ENCODE assay signal across 22 cellular contexts in genomic region chr6:155452576-155452975, GRCh38. TPM values are rescaled to one million over a fixed set of nuclear protein-coding genes. Genes with fewer than 3 reads are reported as not detected.
DNase-seq lines count a peak whose midpoint lies in the region; ATAC-seq, FAIRE-seq and TF ChIP-seq lines count a peak whose summit lies in the region.
"Had no signal": no experiment of that assay in that cellular context is flagged by ENCODE, and none has a peak within 500 bp of the region (broad histone marks: within the 10 kb centered on the region; RNA-seq: fewer than 3 reads in every experiment).

No MANE protein-coding gene starts in this region.

- no peak overlapping the region for H3K4me3 ChIP-seq in GM23338
- H3K4me3 ChIP-seq in astrocyte (ENCODE audit: insufficient read depth, low read depth, low read length), result no peak overlapping the region

- H3K79me2 ChIP-seq in GM23338 (replicated peaks; ENCODE audit: insufficient read depth) (no peaks in the 10 kb centered on the region), astrocyte (ENCODE audit: insufficient read depth, low read length) (no peaks in the 10 kb centered on the region)

- H3K36me3 ChIP-seq in GM23338 (ENCODE audit: insufficient read depth) (no peaks in the 10 kb centered on the region), astrocyte (ENCODE audit: insufficient read depth, low read length) (no peaks in the 10 kb centered on the region)
- H3K36me3 ChIP-seq: BE2C had no signal

- no peak for FAIRE-seq in astrocyte (lab: Jason Lieb, UNC)
- FAIRE-seq: GM12891, HepG2 had no signal

- H3K9me2 ChIP-seq in GM23338 (ENCODE audit: insufficient read depth), result no peaks in the 10 kb centered on the region

- H4K20me1 ChIP-seq in GM23338 (replicated peaks; ENCODE audit: insufficient read depth) (no peaks in the 10 kb centered on the region), astrocyte (ENCODE audit: insufficient read depth, low read length) (no peaks in the 10 kb centered on the region)

- H3K9me3 ChIP-seq in astrocyte (ENCODE audit: insufficient read depth, low read depth, low read length), result no peaks in the 10 kb centered on the region
- H3K9me3 ChIP-seq: BE2C had no signal

- no peak overlapping the region for H3K4me3 Mint-ChIP-seq in GM23338
- H3K4me3 Mint-ChIP-seq in astrocyte (ENCODE audit: unreplicated experiment), result no peak overlapping the region
- no peak overlapping the region for H3K4me3 Mint-ChIP-seq in stimulated activated memory B cell treated with anti-CD40 and anti-IgM and Interleukin-4, amounts not matched to agents 10 μg/mL and 1 μg/mL and 100 μg/mL, for 72 hours
- H3K4me3 Mint-ChIP-seq: CD4-positive, CD25-positive, alpha-beta regulatory T cell; CD8-positive, alpha-beta memory T cell; HFFc6 had no signal

- peaks cover 3% of the 10 kb centered on the region for H3K27me3 Mint-ChIP-seq in GM23338 (ENCODE audit: insufficient read depth, low read depth, poor library complexity)
- no peaks in the 10 kb centered on the region for H3K27me3 Mint-ChIP-seq in astrocyte (ENCODE audit: low read depth, unreplicated experiment)
- H3K27me3 Mint-ChIP-seq in stimulated activated memory B cell treated with anti-CD40 and anti-IgM and Interleukin-4, amounts not matched to agents 10 μg/mL and 1 μg/mL and 100 μg/mL, for 72 hours, result peaks cover 27% of the 10 kb centered on the region
- H3K27me3 Mint-ChIP-seq: CD4-positive, CD25-positive, alpha-beta regulatory T cell had no signal

- no peaks in the 10 kb centered on the region for H3K36me3 Mint-ChIP-seq in GM23338 (ENCODE audit: low read depth)
- H3K36me3 Mint-ChIP-seq in astrocyte (ENCODE audit: low read depth, unreplicated experiment), result no peaks in the 10 kb centered on the region
- no peaks in the 10 kb centered on the region for H3K36me3 Mint-ChIP-seq in stimulated activated memory B cell treated with anti-CD40 and anti-IgM and Interleukin-4, amounts not matched to agents 10 μg/mL and 1 μg/mL and 100 μg/mL, for 72 hours
- H3K36me3 Mint-ChIP-seq: CD4-positive, CD25-positive, alpha-beta regulatory T cell; CD8-positive, alpha-beta memory T cell had no signal

- TF ChIP-seq CTCF in GM23338 (conservative IDR thresholded peaks at IDR 0.05; ENCODE audit: low read depth in 2 of 2), result no peak
- no peak for TF ChIP-seq CTCF in astrocyte (IDR thresholded peaks at IDR 0.05; ENCODE audit: insufficient read depth, low read depth, low read length)

- H3K4me1 ChIP-seq in GM23338 (ENCODE audit: insufficient read depth) (peaks cover 18% of the 10 kb centered on the region), astrocyte (ENCODE audit: insufficient read depth, low read length) (no peaks in the 10 kb centered on the region)

- H3K27me3 ChIP-seq in GM23338 (ENCODE audit: insufficient read depth), result no peaks in the 10 kb centered on the region
- H3K27me3 ChIP-seq in astrocyte (ENCODE audit: insufficient read depth, low read length), result no peaks in the 10 kb centered on the region
- H3K27me3 ChIP-seq: BE2C had no signal

- H3K4me1 Mint-ChIP-seq in GM23338 (peaks cover 42% of the 10 kb centered on the region), astrocyte (ENCODE audit: low read depth, unreplicated experiment) (peaks cover 13% of the 10 kb centered on the region)
- H3K4me1 Mint-ChIP-seq in stimulated activated memory B cell treated with anti-CD40 and anti-IgM and Interleukin-4, amounts not matched to agents 10 μg/mL and 1 μg/mL and 100 μg/mL, for 72 hours, result no peaks in the 10 kb centered on the region
- H3K4me1 Mint-ChIP-seq: CD8-positive, alpha-beta memory T cell had no signal

- peak; percentile 20 for DNase-seq in A172 (ENCODE audit: low spot score)
- DNase-seq in GM23338 (ENCODE audit: low spot score), result no peak
- DNase-seq in OCI-M1 (lab: John Stamatoyannopoulos, UW), result peak; percentile 43
- DNase-seq in astrocyte (ENCODE audit: low read depth), result peak; percentile 27
- DNase-seq in T-helper 2 cell, result no peak
- no peak for DNase-seq in DMS114 treated with DMSO at 0.1 percent for 48 hours (lab: John Stamatoyannopoulos, UW; ENCODE audit: unreplicated experiment)
- DNase-seq in activated naive CD4-positive, alpha-beta T cell treated with Interleukin-2 at 50 U/mL for 16 hours, result no peak
- DNase-seq: ACHN; BE2C; C1 segment of cervical spinal cord; CD4-positive, CD25-positive, alpha-beta regulatory T cell; CD8-positive, alpha-beta memory T cell; COR-L47; DMS 273 treated with DMSO at 0.1 percent for 48 hours; GOT3; H7; HFFc6; KG1 had no signal

- H3K9me3 Mint-ChIP-seq in GM23338 (no peaks in the 10 kb centered on the region), astrocyte (ENCODE audit: unreplicated experiment) (no peaks in the 10 kb centered on the region)
- no peaks in the 10 kb centered on the region for H3K9me3 Mint-ChIP-seq in stimulated activated memory B cell treated with anti-CD40 and anti-IgM and Interleukin-4, amounts not matched to agents 10 μg/mL and 1 μg/mL and 100 μg/mL, for 72 hours
- H3K9me3 Mint-ChIP-seq: CD4-positive, CD25-positive, alpha-beta regulatory T cell; CD8-positive, alpha-beta memory T cell; HFFc6 had no signal

- H3K4me2 ChIP-seq in GM23338 (no peak overlapping the region), astrocyte (ENCODE audit: low read length) (no peak overlapping the region)

- no peaks in the 10 kb centered on the region for H3F3A ChIP-seq in GM23338 (replicated peaks; ENCODE audit: low read depth)

- no peak for ATAC-seq in GM23338
- no peak for ATAC-seq in stimulated activated memory B cell treated with anti-CD40 and anti-IgM and Interleukin-4, amounts not matched to agents 10 μg/mL and 1 μg/mL and 100 μg/mL, for 72 hours
- ATAC-seq: HCT116, HepG2 had no signal

- H3K9ac ChIP-seq in astrocyte (ENCODE audit: low read length), result no peak overlapping the region

- H3K27ac ChIP-seq in GM23338 (ENCODE audit: low read depth) (no peak overlapping the region), astrocyte (ENCODE audit: low read depth, low read length) (no peak overlapping the region)

- H3K27ac Mint-ChIP-seq in GM23338 (no peak overlapping the region), astrocyte (ENCODE audit: unreplicated experiment) (no peak overlapping the region)
- no peak overlapping the region for H3K27ac Mint-ChIP-seq in stimulated activated memory B cell treated with anti-CD40 and anti-IgM and Interleukin-4, amounts not matched to agents 10 μg/mL and 1 μg/mL and 100 μg/mL, for 72 hours
- H3K27ac Mint-ChIP-seq: CD4-positive, CD25-positive, alpha-beta regulatory T cell; CD8-positive, alpha-beta memory T cell; HFFc6 had no signal

- H2AFZ ChIP-seq in GM23338 (0 out of 2 replicates have a peak overlapping the region, but pooled peaks have one; percentile 23), astrocyte (ENCODE audit: low read depth, low read length) (no peak overlapping the region)

TF ChIP-seq in GM23338, 12 proteins besides CTCF, POLR2A, EP300 and RAD21 (continues in another document):
- TF ChIP-seq ZNF114 (CRISPR knock-in tag; IDR thresholded peaks at IDR 0.05), result no peak
- no peak for TF ChIP-seq ZNF331 (CRISPR knock-in tag; IDR thresholded peaks at IDR 0.05; ENCODE audit: low read depth)
- TF ChIP-seq EZH2phosphoT487 (IDR thresholded peaks at IDR 0.05; ENCODE audit: unreplicated experiment), result no peak
- TF ChIP-seq ETS1 (IDR thresholded peaks at IDR 0.05), result no peak
- no peak for TF ChIP-seq JUNB (IDR thresholded peaks at IDR 0.05; ENCODE audit: unreplicated experiment)
- TF ChIP-seq NANOG (IDR thresholded peaks at IDR 0.05; ENCODE audit: borderline replicate concordance), result no peak
- TF ChIP-seq, protein P1, sequence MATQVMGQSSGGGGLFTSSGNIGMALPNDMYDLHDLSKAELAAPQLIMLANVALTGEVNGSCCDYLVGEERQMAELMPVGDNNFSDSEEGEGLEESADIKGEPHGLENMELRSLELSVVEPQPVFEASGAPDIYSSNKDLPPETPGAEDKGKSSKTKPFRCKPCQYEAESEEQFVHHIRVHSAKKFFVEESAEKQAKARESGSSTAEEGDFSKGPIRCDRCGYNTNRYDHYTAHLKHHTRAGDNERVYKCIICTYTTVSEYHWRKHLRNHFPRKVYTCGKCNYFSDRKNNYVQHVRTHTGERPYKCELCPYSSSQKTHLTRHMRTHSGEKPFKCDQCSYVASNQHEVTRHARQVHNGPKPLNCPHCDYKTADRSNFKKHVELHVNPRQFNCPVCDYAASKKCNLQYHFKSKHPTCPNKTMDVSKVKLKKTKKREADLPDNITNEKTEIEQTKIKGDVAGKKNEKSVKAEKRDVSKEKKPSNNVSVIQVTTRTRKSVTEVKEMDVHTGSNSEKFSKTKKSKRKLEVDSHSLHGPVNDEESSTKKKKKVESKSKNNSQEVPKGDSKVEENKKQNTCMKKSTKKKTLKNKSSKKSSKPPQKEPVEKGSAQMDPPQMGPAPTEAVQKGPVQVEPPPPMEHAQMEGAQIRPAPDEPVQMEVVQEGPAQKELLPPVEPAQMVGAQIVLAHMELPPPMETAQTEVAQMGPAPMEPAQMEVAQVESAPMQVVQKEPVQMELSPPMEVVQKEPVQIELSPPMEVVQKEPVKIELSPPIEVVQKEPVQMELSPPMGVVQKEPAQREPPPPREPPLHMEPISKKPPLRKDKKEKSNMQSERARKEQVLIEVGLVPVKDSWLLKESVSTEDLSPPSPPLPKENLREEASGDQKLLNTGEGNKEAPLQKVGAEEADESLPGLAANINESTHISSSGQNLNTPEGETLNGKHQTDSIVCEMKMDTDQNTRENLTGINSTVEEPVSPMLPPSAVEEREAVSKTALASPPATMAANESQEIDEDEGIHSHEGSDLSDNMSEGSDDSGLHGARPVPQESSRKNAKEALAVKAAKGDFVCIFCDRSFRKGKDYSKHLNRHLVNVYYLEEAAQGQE (IDR thresholded peaks at IDR 0.05; ENCODE audit: unreplicated experiment), result no peak
- TF ChIP-seq POLR2AphosphoS5 (IDR thresholded peaks at IDR 0.05; ENCODE audit: low read depth), result no peak

RNA-seq across cellular contexts. Expression of gene NOX3, which starts 3.1 kb away (rescaled TPM):
- not detected in 2 replicates for total RNA-seq in A172 (2014; rRNA removed; shearing (Covaris generic))
- total RNA-seq in GM23338 (2014; rRNA removed; shearing (Covaris generic)), result not detected in 2 replicates
- polyA plus RNA-seq in GM23338 (2016; fragmentation: Nextera tagmentation; extraction: Ambion mirVana), result not detected in 2 replicates
- total RNA-seq in astrocyte, result 0.30 TPM in 1 of 2 replicates, not detected in the other
- total RNA-seq: CD4-positive, CD25-positive, alpha-beta regulatory T cell; CD8-positive, alpha-beta memory T cell; H7; HFFc6 had no signal
- polyA plus RNA-seq: CD4-positive, CD25-positive, alpha-beta regulatory T cell; CD8-positive, alpha-beta memory T cell had no signal

Comparison
In these comparisons a context has a peak if more than half of its experiments do, and no peak if none do; other contexts are left out.
1. DNase-seq: peak in A172 (single experiment), OCI-M1 (single experiment) and astrocyte (single experiment); none in GM23338 (single experiment), T-helper 2 cell (0 of 5), DMS114 treated with DMSO at 0.1 percent for 48 hours (single experiment) and activated naive CD4-positive, alpha-beta T cell treated with Interleukin-2 at 50 U/mL for 16 hours (single experiment).